ENCODE assay signal across 1 cellular context in the genomic region with DNA sequence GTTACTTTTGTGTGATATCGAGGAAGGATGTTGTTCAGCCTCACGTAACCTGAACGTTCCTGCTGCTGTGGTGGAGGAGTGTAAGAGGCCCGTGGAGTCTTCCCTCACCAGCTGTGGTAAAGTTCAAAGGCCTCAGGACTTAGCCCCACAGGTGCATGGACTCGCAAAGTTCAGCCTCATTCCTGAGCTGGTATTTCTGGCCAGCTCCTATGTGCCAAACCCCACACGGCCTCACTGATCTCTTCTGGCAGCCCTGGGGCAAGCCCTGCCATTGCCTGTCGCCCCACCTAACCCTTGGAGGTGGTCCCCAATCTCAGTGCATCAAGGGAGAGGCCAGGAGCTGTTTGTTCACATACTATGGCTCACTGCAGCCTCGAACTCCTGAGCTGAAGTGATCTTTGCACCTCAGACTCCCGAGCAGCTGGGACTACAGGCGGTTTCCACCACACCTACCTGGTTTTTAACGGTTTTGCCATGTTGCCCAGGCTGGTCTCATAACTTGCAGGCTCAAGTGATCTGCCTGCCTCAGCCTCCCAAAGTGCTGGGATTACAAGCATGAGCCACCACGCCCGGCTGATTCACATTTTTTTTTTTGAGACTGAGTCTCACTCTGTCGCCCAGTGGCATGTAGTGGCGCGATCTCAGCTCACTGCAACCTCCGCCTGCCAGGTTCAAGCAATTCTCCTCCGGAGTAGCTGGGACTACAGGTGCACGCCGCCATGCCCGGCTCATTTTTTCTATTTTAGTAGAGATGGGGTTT.
TF ChIP-seq lines count a peak whose summit lies in the region.

No MANE protein-coding gene starts in this region.

TF ChIP-seq in endothelial cell of umbilical vein, 7 proteins besides CTCF, POLR2A, EP300 and RAD21:
- TF ChIP-seq POLR2AphosphoS5 (IDR thresholded peaks at IDR 0.05; ENCODE audit: insufficient read depth, low read depth, low read length): no peak
- no peak for TF ChIP-seq JUN (IDR thresholded peaks at IDR 0.05; ENCODE audit: borderline replicate concordance, insufficient read depth, insufficient read length, low read depth)
TF ChIP-seq in endothelial cell of umbilical vein: peak in this region for 0.
